Comparison of ENCODE assay signal across 1 cellular context in the genomic region with DNA sequence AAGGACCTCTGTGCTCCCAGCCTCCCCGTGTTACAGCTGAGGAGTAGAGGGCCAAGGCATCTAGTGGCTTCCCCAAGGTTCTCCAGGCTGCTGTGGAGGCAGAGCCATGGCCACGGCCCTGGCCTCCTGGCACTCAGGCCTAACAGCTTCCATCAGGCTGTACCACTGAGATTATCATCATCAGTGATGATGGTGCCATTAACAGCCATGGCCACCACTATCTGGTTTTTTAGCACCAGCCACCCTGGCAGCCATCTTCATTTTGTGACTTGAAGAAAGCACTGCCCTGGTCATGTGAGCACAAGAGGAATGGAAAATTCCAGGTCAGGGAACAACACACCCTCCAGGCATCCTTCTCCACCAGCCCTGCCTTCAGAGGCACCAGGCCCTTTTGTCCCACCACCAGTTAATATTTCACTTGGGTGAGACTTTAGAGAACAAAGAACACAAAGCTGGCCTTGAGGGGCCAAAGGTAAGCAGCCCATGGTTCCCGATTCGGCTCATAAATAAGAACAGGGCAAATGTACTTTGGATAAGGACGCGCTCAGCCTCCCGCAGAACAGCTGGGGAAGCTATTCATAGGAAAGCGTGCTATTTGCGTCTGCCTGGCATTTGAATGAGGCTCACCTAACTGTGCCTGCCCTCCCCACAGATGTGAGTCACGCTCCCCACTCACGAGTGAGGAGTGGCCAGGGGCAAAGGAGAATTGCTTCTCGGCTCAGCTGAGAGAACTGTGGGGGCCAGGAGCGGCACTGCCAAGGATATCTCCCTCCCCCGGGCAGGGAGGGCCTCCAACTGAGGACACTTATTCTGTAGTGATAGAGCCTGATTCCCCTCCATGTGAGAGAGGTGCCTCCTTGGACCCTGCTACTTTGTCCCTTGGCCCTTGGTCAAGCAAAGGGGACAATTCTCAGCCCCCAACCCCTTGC.
TF ChIP-seq lines count a peak whose summit lies in the region.

No MANE protein-coding gene starts in this region.

TF ChIP-seq in HepG2, 621 proteins besides CTCF, POLR2A, EP300 and RAD21 (continued from another document and continues in another):
- TF ChIP-seq, protein P1, sequence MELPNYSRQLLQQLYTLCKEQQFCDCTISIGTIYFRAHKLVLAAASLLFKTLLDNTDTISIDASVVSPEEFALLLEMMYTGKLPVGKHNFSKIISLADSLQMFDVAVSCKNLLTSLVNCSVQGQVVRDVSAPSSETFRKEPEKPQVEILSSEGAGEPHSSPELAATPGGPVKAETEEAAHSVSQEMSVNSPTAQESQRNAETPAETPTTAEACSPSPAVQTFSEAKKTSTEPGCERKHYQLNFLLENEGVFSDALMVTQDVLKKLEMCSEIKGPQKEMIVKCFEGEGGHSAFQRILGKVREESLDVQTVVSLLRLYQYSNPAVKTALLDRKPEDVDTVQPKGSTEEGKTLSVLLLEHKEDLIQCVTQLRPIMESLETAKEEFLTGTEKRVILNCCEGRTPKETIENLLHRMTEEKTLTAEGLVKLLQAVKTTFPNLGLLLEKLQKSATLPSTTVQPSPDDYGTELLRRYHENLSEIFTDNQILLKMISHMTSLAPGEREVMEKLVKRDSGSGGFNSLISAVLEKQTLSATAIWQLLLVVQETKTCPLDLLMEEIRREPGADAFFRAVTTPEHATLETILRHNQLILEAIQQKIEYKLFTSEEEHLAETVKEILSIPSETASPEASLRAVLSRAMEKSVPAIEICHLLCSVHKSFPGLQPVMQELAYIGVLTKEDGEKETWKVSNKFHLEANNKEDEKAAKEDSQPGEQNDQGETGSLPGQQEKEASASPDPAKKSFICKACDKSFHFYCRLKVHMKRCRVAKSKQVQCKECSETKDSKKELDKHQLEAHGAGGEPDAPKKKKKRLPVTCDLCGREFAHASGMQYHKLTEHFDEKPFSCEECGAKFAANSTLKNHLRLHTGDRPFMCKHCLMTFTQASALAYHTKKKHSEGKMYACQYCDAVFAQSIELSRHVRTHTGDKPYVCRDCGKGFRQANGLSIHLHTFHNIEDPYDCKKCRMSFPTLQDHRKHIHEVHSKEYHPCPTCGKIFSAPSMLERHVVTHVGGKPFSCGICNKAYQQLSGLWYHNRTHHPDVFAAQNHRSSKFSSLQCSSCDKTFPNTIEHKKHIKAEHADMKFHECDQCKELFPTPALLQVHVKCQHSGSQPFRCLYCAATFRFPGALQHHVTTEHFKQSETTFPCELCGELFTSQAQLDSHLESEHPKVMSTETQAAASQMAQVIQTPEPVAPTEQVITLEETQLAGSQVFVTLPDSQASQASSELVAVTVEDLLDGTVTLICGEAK (IDR thresholded peaks at IDR 0.05) = no peak
- TF ChIP-seq, protein P1 (CRISPR knock-in tag; IDR thresholded peaks at IDR 0.05) = peak; percentile 69; the same call in 1 of the 2 replicates
- TF ChIP-seq SNAPC2 (CRISPR knock-in tag; IDR thresholded peaks at IDR 0.05) (peak; percentile 81; the same call in 1 of the 2 replicates), EED (CRISPR knock-in tag; IDR thresholded peaks at IDR 0.05) (no peak), CBFB (CRISPR knock-in tag; IDR thresholded peaks at IDR 0.05) (no peak), MIXL1 (CRISPR knock-in tag; IDR thresholded peaks at IDR 0.05) (peak; percentile 87), ZNF546 (CRISPR knock-in tag; conservative IDR thresholded peaks at IDR 0.05) (no peak), ZBED4 (CRISPR knock-in tag; IDR thresholded peaks at IDR 0.05; ENCODE audit: borderline replicate concordance) (peak; percentile 24; the same call in 1 of the 2 replicates), RARG (CRISPR knock-in tag; IDR thresholded peaks at IDR 0.05; ENCODE audit: low read depth) (no peak), ZSCAN31 (CRISPR knock-in tag; IDR thresholded peaks at IDR 0.05; ENCODE audit: low read depth) (peak; percentile 68; the same call in 1 of the 2 replicates), ZNF556 (CRISPR knock-in tag; IDR thresholded peaks at IDR 0.05; ENCODE audit: borderline replicate concordance) (no peak; the same call in none of the 2 replicates), ZNF205 (CRISPR knock-in tag; IDR thresholded peaks at IDR 0.05) (peak; percentile 39; the same call in 1 of the 2 replicates), SNAPC4 (CRISPR knock-in tag; IDR thresholded peaks at IDR 0.05) (peak; percentile 75), PHB2 (IDR thresholded peaks at IDR 0.05; ENCODE audit: partially characterized antibody) (no peak), PBX2 (CRISPR knock-in tag; IDR thresholded peaks at IDR 0.05) (no peak), ZNF547 (CRISPR knock-in tag; IDR thresholded peaks at IDR 0.05) (0 out of 2 replicates have a peak, but pooled peaks have one; percentile 17), ZNF563 (CRISPR knock-in tag; IDR thresholded peaks at IDR 0.05) (no peak), SP2 (CRISPR knock-in tag; IDR thresholded peaks at IDR 0.05) (no peak), ZNF260 (CRISPR knock-in tag; IDR thresholded peaks at IDR 0.05; ENCODE audit: borderline replicate concordance, low read depth) (no peak), CEBPG (CRISPR knock-in tag; IDR thresholded peaks at IDR 0.05) (peak; percentile 47; the same call in 1 of the 2 replicates), DBP (CRISPR knock-in tag; IDR thresholded peaks at IDR 0.05; ENCODE audit: not compliant biosample characterization) (no peak), ZNF451 (CRISPR knock-in tag; IDR thresholded peaks at IDR 0.05) (no peak), ZNF24 (IDR thresholded peaks at IDR 0.05) (peak; percentile 20; the same call in 1 of the 2 replicates), ATF7-NPFF (CRISPR knock-in tag; IDR thresholded peaks at IDR 0.05; ENCODE audit: low read depth) (peak; percentile 72), SYNCRIP (IDR thresholded peaks at IDR 0.05; ENCODE audit: insufficient read depth, low read depth, low read length) (no peak), ZBTB7B (CRISPR knock-in tag; IDR thresholded peaks at IDR 0.05) (peak; percentile 86), ZKSCAN5 (CRISPR knock-in tag; IDR thresholded peaks at IDR 0.05) (no peak), SMYD3 (CRISPR knock-in tag; IDR thresholded peaks at IDR 0.05) (no peak)
- TF ChIP-seq, protein P2, sequence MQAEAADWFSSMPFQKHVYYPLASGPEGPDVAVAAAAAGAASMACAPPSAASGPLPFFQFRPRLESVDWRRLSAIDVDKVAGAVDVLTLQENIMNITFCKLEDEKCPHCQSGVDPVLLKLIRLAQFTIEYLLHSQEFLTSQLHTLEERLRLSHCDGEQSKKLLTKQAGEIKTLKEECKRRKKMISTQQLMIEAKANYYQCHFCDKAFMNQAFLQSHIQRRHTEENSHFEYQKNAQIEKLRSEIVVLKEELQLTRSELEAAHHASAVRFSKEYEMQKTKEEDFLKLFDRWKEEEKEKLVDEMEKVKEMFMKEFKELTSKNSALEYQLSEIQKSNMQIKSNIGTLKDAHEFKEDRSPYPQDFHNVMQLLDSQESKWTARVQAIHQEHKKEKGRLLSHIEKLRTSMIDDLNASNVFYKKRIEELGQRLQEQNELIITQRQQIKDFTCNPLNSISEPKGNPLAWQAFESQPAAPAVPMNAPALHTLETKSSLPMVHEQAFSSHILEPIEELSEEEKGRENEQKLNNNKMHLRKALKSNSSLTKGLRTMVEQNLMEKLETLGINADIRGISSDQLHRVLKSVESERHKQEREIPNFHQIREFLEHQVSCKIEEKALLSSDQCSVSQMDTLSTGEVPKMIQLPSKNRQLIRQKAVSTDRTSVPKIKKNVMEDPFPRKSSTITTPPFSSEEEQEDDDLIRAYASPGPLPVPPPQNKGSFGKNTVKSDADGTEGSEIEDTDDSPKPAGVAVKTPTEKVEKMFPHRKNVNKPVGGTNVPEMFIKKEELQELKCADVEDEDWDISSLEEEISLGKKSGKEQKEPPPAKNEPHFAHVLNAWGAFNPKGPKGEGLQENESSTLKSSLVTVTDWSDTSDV (CRISPR knock-in tag; IDR thresholded peaks at IDR 0.05) = peak; percentile 46; the same call in 1 of the 2 replicates
